In the genomic region with DNA sequence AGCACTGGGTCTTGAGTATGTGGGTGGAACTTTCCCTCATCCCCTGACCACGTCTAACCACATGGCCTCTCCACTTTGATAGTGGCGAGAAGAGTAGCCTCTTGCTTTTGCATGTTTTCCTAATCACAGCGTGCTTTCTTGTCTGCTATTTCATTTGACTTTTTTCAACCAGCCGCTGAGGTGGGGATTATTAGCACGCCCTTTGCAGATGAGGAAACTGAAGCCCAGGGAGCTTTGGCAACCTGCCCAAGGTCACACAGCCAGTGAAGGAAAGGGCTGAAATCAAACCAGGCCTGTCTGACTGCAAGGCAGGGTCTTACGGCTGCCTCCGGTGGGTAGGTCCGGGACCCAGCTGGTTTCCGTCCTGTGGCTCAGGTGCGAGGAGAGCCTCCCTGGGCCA, we compare ENCODE assay signal across 13 cellular contexts.
DNase-seq lines count a peak whose midpoint lies in the region; ATAC-seq and TF ChIP-seq lines count a peak whose summit lies in the region.
"Had no signal": no experiment of that assay in that cellular context is flagged by ENCODE, and none has a peak within 500 bp of the region (broad histone marks: within the 10 kb centered on the region; RNA-seq: fewer than 3 reads in every experiment).

No MANE protein-coding gene starts in this region.

- ATAC-seq in effector memory CD8-positive, alpha-beta T cell (replicated peaks), result no peak
- ATAC-seq in HG02840 (IDR thresholded peaks at IDR 0.05; ENCODE audit: low FRiP score, unreplicated experiment), result no peak

- H3K4me3 ChIP-seq in MM.1S (ENCODE audit: low read length), result no peak overlapping the region
- H3K4me3 ChIP-seq in fibroblast of villous mesenchyme (ENCODE audit: low read depth, low read length), result no peak overlapping the region
- H3K4me3 ChIP-seq in smooth muscle cell, result no peak overlapping the region

- H3F3A ChIP-seq in MM.1S (ENCODE audit: insufficient read depth, low read length) (0 out of 2 replicates have a peak, but pooled peaks cover 5% of the 10 kb centered on the region), smooth muscle cell (ENCODE audit: low read depth) (peaks cover 22% of the 10 kb centered on the region)

- H3K9me3 ChIP-seq in MM.1S (replicated peaks; ENCODE audit: insufficient read depth, low read length), result no peaks in the 10 kb centered on the region
- H3K9me3 ChIP-seq in smooth muscle cell (replicated peaks; ENCODE audit: low read depth), result no peaks in the 10 kb centered on the region

- peaks cover 0 to 21% of the 10 kb centered on the region in 2 donors for H3K27me3 Mint-ChIP-seq in effector memory CD8-positive, alpha-beta T cell
- H3K27me3 Mint-ChIP-seq: CD4-positive, CD25-positive, alpha-beta regulatory T cell had no signal

- H2AFZ ChIP-seq in MM.1S (ENCODE audit: low read length) (0 out of 2 replicates have a peak overlapping the region, but pooled peaks have one; percentile 14), smooth muscle cell (ENCODE audit: low read depth) (no peak overlapping the region)

- H4K20me1 ChIP-seq in MM.1S (ENCODE audit: insufficient read depth, low read length) (no peaks in the 10 kb centered on the region), smooth muscle cell (ENCODE audit: low read depth) (no peaks in the 10 kb centered on the region)

- H3K4me1 Mint-ChIP-seq in effector memory CD8-positive, alpha-beta T cell (ENCODE audit: low read depth in 2 of 2), result no peaks in the 10 kb centered on the region
- H3K4me1 Mint-ChIP-seq: CD4-positive, CD25-positive, alpha-beta regulatory T cell had no signal

- H3K9me3 Mint-ChIP-seq in effector memory CD8-positive, alpha-beta T cell, result peaks cover 7 to 8% of the 10 kb centered on the region in 2 donors

- no peaks in the 10 kb centered on the region for H3K36me3 Mint-ChIP-seq in effector memory CD8-positive, alpha-beta T cell (ENCODE audit: insufficient read depth)
- H3K36me3 Mint-ChIP-seq: CD4-positive, CD25-positive, alpha-beta regulatory T cell had no signal

- no peak overlapping the region for H3K9ac ChIP-seq in MM.1S (ENCODE audit: low read length)
- H3K9ac ChIP-seq in smooth muscle cell (ENCODE audit: low read depth), result no peak overlapping the region

- POLR2A ChIA-PET in RWPE1 (lab: Yijun Ruan, JAX; ENCODE audit: low non-redundant PET), result no interaction called here

- TF ChIP-seq CTCF in MM.1S (IDR thresholded peaks at IDR 0.05; ENCODE audit: low read length) (no peak), fibroblast of villous mesenchyme (IDR thresholded peaks at IDR 0.05; ENCODE audit: insufficient read depth, low read depth, low read length) (no peak), smooth muscle cell (IDR thresholded peaks at IDR 0.05; ENCODE audit: borderline replicate concordance, insufficient read depth, poor library complexity, severe bottlenecking) (no peak), RWPE1 (conservative IDR thresholded peaks at IDR 0.05; ENCODE audit: low read depth) (no peak)

- no peak overlapping the region for H3K27ac Mint-ChIP-seq in effector memory CD8-positive, alpha-beta T cell
- H3K27ac Mint-ChIP-seq: CD4-positive, CD25-positive, alpha-beta regulatory T cell had no signal

- WGBS in smooth muscle cell (ENCODE audit: low lambda C conversion rate), result 29% methylated on average over 10 of the region's 10 CpGs

- peak; percentile 31 for DNase-seq in ELF-1 (ENCODE audit: low read depth, low spot score)
- DNase-seq in MM.1S, result peak; percentile 32
- DNase-seq in fibroblast of villous mesenchyme (ENCODE audit: low read depth), result peak; percentile 70
- no peak for DNase-seq in smooth muscle cell (lab: John Stamatoyannopoulos, UW; ENCODE audit: unreplicated experiment)
- DNase-seq in effector memory CD8-positive, alpha-beta T cell, result no peak
- no peak for DNase-seq in putamen (ENCODE audit: low spot score)
- no peak for DNase-seq in RWPE1 (ENCODE audit: low spot score)
- DNase-seq: AML-193; CD4-positive, CD25-positive, alpha-beta regulatory T cell; DND-41; GF-D8; NCI-H1694 treated with DMSO at 0.1 percent for 48 hours had no signal

- no peaks in the 10 kb centered on the region for H3K9me2 ChIP-seq in MM.1S (replicated peaks; ENCODE audit: insufficient read depth, low read length)

- H3K4me3 Mint-ChIP-seq in effector memory CD8-positive, alpha-beta T cell, result no peak overlapping the region
- H3K4me3 Mint-ChIP-seq: CD4-positive, CD25-positive, alpha-beta regulatory T cell had no signal

- H3K36me3 ChIP-seq in MM.1S (replicated peaks; ENCODE audit: insufficient read depth, low read length) (no peaks in the 10 kb centered on the region), smooth muscle cell (ENCODE audit: low read depth) (no peaks in the 10 kb centered on the region)

- H3K79me2 ChIP-seq in MM.1S (ENCODE audit: low read length) (no peaks in the 10 kb centered on the region), smooth muscle cell (ENCODE audit: low read depth) (no peaks in the 10 kb centered on the region)

- H3K4me2 ChIP-seq in MM.1S (ENCODE audit: low read depth, low read length) (no peak overlapping the region), smooth muscle cell (peak overlapping the region; percentile 6)

- H3K4me1 ChIP-seq in MM.1S (ENCODE audit: low read length), result peaks cover 5% of the 10 kb centered on the region; the same call in 1 of the 2 replicates
- H3K4me1 ChIP-seq in smooth muscle cell (ENCODE audit: low read depth), result peaks cover 12% of the 10 kb centered on the region

- peak overlapping the region; percentile 28; the same call in 1 of the 2 replicates for H3K27ac ChIP-seq in MM.1S (ENCODE audit: low read length)
- no peak overlapping the region for H3K27ac ChIP-seq in smooth muscle cell (ENCODE audit: low read depth)
- no peak overlapping the region for H3K27ac ChIP-seq in RWPE1

- CTCF ChIA-PET in RWPE1 (lab: Yijun Ruan, JAX), result interaction anchor here (0.7 kb wide), 1 partner anchor 198 kb away, joined by 3 read pairs; no protein-coding TSS in a partner anchor

- no peaks in the 10 kb centered on the region for H3K27me3 ChIP-seq in MM.1S (replicated peaks; ENCODE audit: insufficient read depth, low read length)
- H3K27me3 ChIP-seq in smooth muscle cell (ENCODE audit: low read depth), result no peaks in the 10 kb centered on the region

Comparison
In these comparisons a context has a peak if more than half of its experiments do, and no peak if none do; other contexts are left out.
1. DNase-seq: peak in ELF-1 (single experiment), MM.1S (single experiment) and fibroblast of villous mesenchyme (single experiment); none in smooth muscle cell (single experiment), effector memory CD8-positive, alpha-beta T cell (0 of 3), putamen (single experiment) and RWPE1 (single experiment).